In genomic region chr1:119080586-119080985, GRCh38 we compare ENCODE assay signal across 9 cellular contexts. TPM values are rescaled to one million over a fixed set of nuclear protein-coding genes. Genes with fewer than 3 reads are reported as not detected.
DNase-seq lines count a peak whose midpoint lies in the region; ATAC-seq and TF ChIP-seq lines count a peak whose summit lies in the region.
"Had no signal": no experiment of that assay in that cellular context is flagged by ENCODE, and none has a peak within 500 bp of the region (broad histone marks: within the 10 kb centered on the region; RNA-seq: fewer than 3 reads in every experiment).

No MANE protein-coding gene starts in this region.

- H3K4me1 ChIP-seq in GM23248 (ENCODE audit: insufficient read depth) (peaks cover 52% of the 10 kb centered on the region), SK-N-SH (ENCODE audit: control insufficient read depth in 1 of 2, insufficient read depth in 2 of 2, low read depth in 1 of 2, low read length in 1 of 2) (0 out of 4 replicates have a peak, but pooled peaks cover 0 to 5% of the 10 kb centered on the region in 2 experiments), Peyer's patch (no peaks in the 10 kb centered on the region)
- H3K4me1 ChIP-seq: HAP-1 had no signal

- WGBS in GM23248 (ENCODE audit: low coverage in 1 of 2, low lambda C conversion rate in 2 of 2, missing lambda C conversion rate in 2 of 2), 2 experiments: 0 to 1% methylated on average over 4 of the region's 4 CpGs
- WGBS in SK-N-SH (ENCODE audit: low lambda C conversion rate): 17% methylated on average over 4 of the region's 4 CpGs

- H3K27ac ChIP-seq in GM23248: peak overlapping the region; percentile 46
- H3K27ac ChIP-seq in SK-N-SH (ENCODE audit: low read depth in 2 of 2, low read length in 1 of 2): peak overlapping the region in 1 of 2 experiments; percentile 30; a peak in 2 of 4 replicates
- H3K27ac ChIP-seq in Peyer's patch: no peak overlapping the region

- TF ChIP-seq CTCF in SK-N-SH (IDR thresholded peaks at IDR 0.05) (no peak), fibroblast of villous mesenchyme (IDR thresholded peaks at IDR 0.05; ENCODE audit: insufficient read depth, low read depth, low read length) (no peak), Peyer's patch (IDR thresholded peaks at IDR 0.05) (no peak)

- H3K79me2 ChIP-seq in GM23248 (ENCODE audit: insufficient read depth): peaks cover 19% of the 10 kb centered on the region
- H3K79me2 ChIP-seq in SK-N-SH (ENCODE audit: insufficient read depth): no peaks in the 10 kb centered on the region

- CTCF ChIA-PET in SK-N-SH (lab: Yijun Ruan, JAX): no interaction called here

- no peak for TF ChIP-seq RAD21 in SK-N-SH (IDR thresholded peaks at IDR 0.05; ENCODE audit: low read length)

- peaks cover 3% of the 10 kb centered on the region for H3K36me3 Mint-ChIP-seq in natural killer cell treated with Interleukin-12 subunit alpha and Interleukin-12 subunit beta and Interleukin-15 and Interleukin-18, amount 100 ng/mL, for 72 hours

- peaks cover 3 to 4% of the 10 kb centered on the region in 2 donors for H3K4me1 Mint-ChIP-seq in natural killer cell treated with Interleukin-12 subunit alpha and Interleukin-12 subunit beta and Interleukin-15 and Interleukin-18, amount 100 ng/mL, for 72 hours (ENCODE audit: low read depth in 2 of 2)

- no peaks in the 10 kb centered on the region for H4K20me1 ChIP-seq in GM23248 (ENCODE audit: insufficient read depth)
- H4K20me1 ChIP-seq in SK-N-SH (ENCODE audit: insufficient read depth): no peaks in the 10 kb centered on the region

- H3K9me3 ChIP-seq in GM23248 (ENCODE audit: low read depth) (no peaks in the 10 kb centered on the region), SK-N-SH (0 out of 2 replicates have a peak, but pooled peaks cover 3% of the 10 kb centered on the region), Peyer's patch (no peaks in the 10 kb centered on the region)
- H3K9me3 ChIP-seq: HAP-1 had no signal

- H3K36me3 ChIP-seq in GM23248 (ENCODE audit: low read depth): no peaks in the 10 kb centered on the region
- H3K36me3 ChIP-seq in SK-N-SH (replicated peaks in 1 of 2; ENCODE audit: control insufficient read depth in 1 of 2, insufficient read depth in 2 of 2, low read length in 1 of 2): no peaks in the 10 kb centered on the region
- H3K36me3 ChIP-seq in Peyer's patch: no peaks in the 10 kb centered on the region
- H3K36me3 ChIP-seq: HAP-1 had no signal

- H3K9me2 ChIP-seq in GM23248 (ENCODE audit: insufficient read depth) (no peaks in the 10 kb centered on the region), SK-N-SH (no peaks in the 10 kb centered on the region)

- TF ChIP-seq EP300 in SK-N-SH (IDR thresholded peaks at IDR 0.05; ENCODE audit: borderline replicate concordance in 1 of 2, low read depth in 1 of 2, low read length in 1 of 2): peak in 1 of 2 experiments; percentile 59; a peak in 1 of 4 replicates

- H3K9me3 Mint-ChIP-seq in natural killer cell treated with Interleukin-12 subunit alpha and Interleukin-12 subunit beta and Interleukin-15 and Interleukin-18, amount 100 ng/mL, for 72 hours: no peaks in the 10 kb centered on the region

- DNase-seq in GM23248 (peak; percentile 92), SK-N-SH (no peak), fibroblast of villous mesenchyme (ENCODE audit: low read depth) (peak; percentile 89), sciatic nerve (ENCODE audit: low spot score) (no peak), Peyer's patch (no peak), NCI-H524 treated with DMSO at 0.1 percent for 48 hours (lab: John Stamatoyannopoulos, UW) (no peak)
- no peak for DNase-seq in natural killer cell treated with Interleukin-12 subunit alpha and Interleukin-12 subunit beta and Interleukin-15 and Interleukin-18, amount 100 ng/mL, for 72 hours (ENCODE audit: low spot score)

- TF ChIP-seq POLR2A in Peyer's patch (IDR thresholded peaks at IDR 0.05): no peak

- H3K4me2 ChIP-seq in GM23248 (ENCODE audit: unreplicated experiment): peak overlapping the region; percentile 61
- peak overlapping the region; percentile 71 for H3K4me2 ChIP-seq in SK-N-SH

- no peak overlapping the region for H3K27ac Mint-ChIP-seq in natural killer cell treated with Interleukin-12 subunit alpha and Interleukin-12 subunit beta and Interleukin-15 and Interleukin-18, amount 100 ng/mL, for 72 hours

- H3K27me3 ChIP-seq in GM23248 (replicated peaks; ENCODE audit: insufficient read depth): no peaks in the 10 kb centered on the region
- H3K27me3 ChIP-seq in SK-N-SH (ENCODE audit: insufficient read depth): no peaks in the 10 kb centered on the region
- H3K27me3 ChIP-seq in Peyer's patch: no peaks in the 10 kb centered on the region

- H2AFZ ChIP-seq in GM23248: no peak overlapping the region
- H2AFZ ChIP-seq in SK-N-SH (ENCODE audit: low read depth): no peak overlapping the region

- peaks cover 36% of the 10 kb centered on the region for H3F3A ChIP-seq in GM23248 (ENCODE audit: insufficient read depth)
- peaks cover 10% of the 10 kb centered on the region for H3F3A ChIP-seq in SK-N-SH (replicated peaks; ENCODE audit: insufficient read depth)

- no peaks in the 10 kb centered on the region for H3K27me3 Mint-ChIP-seq in natural killer cell treated with Interleukin-12 subunit alpha and Interleukin-12 subunit beta and Interleukin-15 and Interleukin-18, amount 100 ng/mL, for 72 hours

- no peak overlapping the region for H3K4me3 Mint-ChIP-seq in natural killer cell treated with Interleukin-12 subunit alpha and Interleukin-12 subunit beta and Interleukin-15 and Interleukin-18, amount 100 ng/mL, for 72 hours

- intact Hi-C loops in sciatic nerve (cut with DNase I): no loop called here

- ATAC-seq in sciatic nerve (peak; percentile 90), HG02623 (IDR thresholded peaks at IDR 0.05; ENCODE audit: unreplicated experiment) (no peak)
- no peak for ATAC-seq in natural killer cell treated with Interleukin-12 subunit alpha and Interleukin-12 subunit beta and Interleukin-15 and Interleukin-18, amount 100 ng/mL, for 72 hours

- H3K4me3 ChIP-seq in GM23248 (peak overlapping the region; percentile 45), SK-N-SH (ENCODE audit: low read depth in 2 of 2, low read length in 1 of 2) (peak overlapping the region in 1 of 2 experiments; percentile 33; a peak in 1 of 4 replicates), fibroblast of villous mesenchyme (ENCODE audit: low read depth, low read length) (no peak overlapping the region), Peyer's patch (no peak overlapping the region)
- H3K4me3 ChIP-seq: HAP-1 had no signal

- H3K9ac ChIP-seq in GM23248 (0 out of 2 replicates have a peak overlapping the region, but pooled peaks have one; percentile 22), SK-N-SH (no peak overlapping the region)

- in situ Hi-C loops in GM23248 (cut with MboI): no loop called here

- POLR2A ChIA-PET in SK-N-SH (lab: Yijun Ruan, JAX): no interaction called here

TF ChIP-seq in SK-N-SH, 30 proteins besides CTCF, POLR2A, EP300 and RAD21 (continues in another document):
- TF ChIP-seq PBX3 (IDR thresholded peaks at IDR 0.05) (peak; percentile 76), TEAD4 (IDR thresholded peaks at IDR 0.05; ENCODE audit: borderline replicate concordance, insufficient read depth) (peak; percentile 84), TCF12 (IDR thresholded peaks at IDR 0.05) (peak; percentile 89), YY1 (IDR thresholded peaks at IDR 0.05; ENCODE audit: low read depth) (no peak), JUND (IDR thresholded peaks at IDR 0.05) (peak; percentile 82), RXRA (IDR thresholded peaks at IDR 0.05; ENCODE audit: borderline replicate concordance, low read depth) (peak; percentile 31; the same call in 1 of the 2 replicates), SIN3A (IDR thresholded peaks at IDR 0.05; ENCODE audit: borderline replicate concordance, low read depth, low read length) (0 out of 2 replicates have a peak, but pooled peaks have one; percentile 14), FOSL2 (IDR thresholded peaks at IDR 0.05; ENCODE audit: borderline replicate concordance, low read depth) (peak; percentile 64), MAX (IDR thresholded peaks at IDR 0.05; ENCODE audit: low read depth) (peak; percentile 46; the same call in 1 of the 2 replicates), NFIC (IDR thresholded peaks at IDR 0.05; ENCODE audit: borderline replicate concordance) (peak; percentile 87), ELF1 (IDR thresholded peaks at IDR 0.05) (no peak)

RNA-seq across cellular contexts. Expression of gene WARS2, which starts 59.9 kb away (rescaled TPM):
- total RNA-seq in GM23248 (2014; rRNA removed; shearing (Covaris generic)): 13.0 and 13.8 TPM in 2 replicates
- polyA plus RNA-seq in GM23248 (2016; fragmentation: Nextera tagmentation; extraction: Ambion mirVana) (7.9 and 9.6 TPM in 2 replicates), SK-N-SH (2012; rRNA removed) (3.6 and 4.8 TPM in 2 replicates)
- 5.1 TPM in 2 replicates for polyA plus RNA-seq in SK-N-SH (2012; cell fraction: cytosol; rRNA removed)
- polyA plus RNA-seq in SK-N-SH (2012; cell fraction: nucleus; rRNA removed): 3.8 and 4.9 TPM in 2 replicates
- total RNA-seq in fibroblast of villous mesenchyme (20.3 TPM in 2 replicates), sciatic nerve (14.4 TPM), Peyer's patch (10 to 100 TPM in 2 of 4 donors, 1 to 10 TPM in 2; 7.5 to 20.6 (median 10.6) TPM)
- total RNA-seq in natural killer cell treated with Interleukin-12 subunit alpha and Interleukin-12 subunit beta and Interleukin-15 and Interleukin-18, amount 100 ng/mL, for 72 hours: 10 to 100 TPM; 14.3 to 17.1 TPM

Comparison
In these comparisons a context has a peak if more than half of its experiments do, and no peak if none do; other contexts are left out.
1. DNase-seq: peak in GM23248 (single experiment) and fibroblast of villous mesenchyme (single experiment); none in SK-N-SH (single experiment), sciatic nerve (single experiment), Peyer's patch (0 of 3), NCI-H524 treated with DMSO at 0.1 percent for 48 hours (single experiment) and natural killer cell treated with Interleukin-12 subunit alpha and Interleukin-12 subunit beta and Interleukin-15 and Interleukin-18, amount 100 ng/mL, for 72 hours (single experiment).